14 cellular contexts compared by ENCODE assay signal in genomic region chrX:48541140-48541814, GRCh38. TPM values are rescaled to one million over a fixed set of nuclear protein-coding genes. Genes with fewer than 3 reads are reported as not detected.
DNase-seq lines count a peak whose midpoint lies in the region; ATAC-seq, FAIRE-seq and TF ChIP-seq lines count a peak whose summit lies in the region.
"Had no signal": no experiment of that assay in that cellular context is flagged by ENCODE, and none has a peak within 500 bp of the region (broad histone marks: within the 10 kb centered on the region; RNA-seq: fewer than 3 reads in every experiment).

No MANE protein-coding gene starts in this region.

- H3K4me3 ChIP-seq in HepG2 (replicated peaks in 1 of 3; ENCODE audit: insufficient read depth in 1 of 3, low read depth in 2 of 3, low read length in 3 of 3): no peak overlapping the region
- no peak overlapping the region for H3K4me3 ChIP-seq in right lobe of liver
- no peak overlapping the region for H3K4me3 ChIP-seq in PC-3 (ENCODE audit: low read length)
- no peak overlapping the region for H3K4me3 ChIP-seq in ascending aorta

- intact Hi-C loops in HepG2 (cut with micrococcal nuclease; ENCODE audit: unreplicated experiment): no loop called here
- intact Hi-C loops in right lobe of liver (cut with DNase I): no loop called here
- intact Hi-C loops in PC-3 (cut with micrococcal nuclease): no loop called here
- intact Hi-C loops in dendritic cell treated with granulocyte-macrophage colony-stimulating factor and Interleukin-4, amounts not matched to agents 40 ng/mL and 50 ng/mL, for 4 days (cut with micrococcal nuclease): no loop called here
- intact Hi-C loops in ascending aorta (cut with DNase I): no loop called here

- H3K4me3 Mint-ChIP-seq in dendritic cell treated with granulocyte-macrophage colony-stimulating factor and Interleukin-4, amounts not matched to agents 40 ng/mL and 50 ng/mL, for 4 days: peak overlapping the region; percentile 18

- H3K4me2 ChIP-seq in HepG2 (ENCODE audit: low read depth, low read length): peak overlapping the region; percentile 74
- H3K4me2 ChIP-seq in PC-3 (ENCODE audit: low read length): peak overlapping the region; percentile 77; the same call in 1 of the 2 replicates

- no peak for TF ChIP-seq EP300 in HepG2 (IDR thresholded peaks at IDR 0.05; ENCODE audit: low read depth in 2 of 2, low read length in 2 of 2)
- TF ChIP-seq EP300 in HepG2 (CRISPR knock-in tag; IDR thresholded peaks at IDR 0.05; ENCODE audit: borderline replicate concordance): no peak

- peak overlapping the region; percentile 26 for H3K27ac ChIP-seq in HepG2 (ENCODE audit: extremely low read length, insufficient read depth, low read length)
- H3K27ac ChIP-seq in right lobe of liver: no peak overlapping the region
- no peak overlapping the region for H3K27ac ChIP-seq in PC-3 (ENCODE audit: low read length)
- no peak overlapping the region for H3K27ac ChIP-seq in ascending aorta

- H3K9ac ChIP-seq in HepG2 (ENCODE audit: insufficient read depth, low read depth, low read length) (no peak overlapping the region), PC-3 (ENCODE audit: low read length) (no peak overlapping the region)

- H4K20me1 ChIP-seq in HepG2 (ENCODE audit: insufficient read depth, low read length) (no peaks in the 10 kb centered on the region), PC-3 (ENCODE audit: low read length) (no peaks in the 10 kb centered on the region)

- BruUV-seq in HepG2 (replicated peaks; lab: Mats Ljungman, UMichigan): no TSS peak
- no TSS peak for BruUV-seq in PC-3 (replicated peaks; lab: Mats Ljungman, UMichigan)

- no peaks in the 10 kb centered on the region for H3F3A ChIP-seq in PC-3 (ENCODE audit: low read length, unreplicated experiment)

- no peaks in the 10 kb centered on the region for H3K9me3 Mint-ChIP-seq in dendritic cell treated with granulocyte-macrophage colony-stimulating factor and Interleukin-4, amounts not matched to agents 40 ng/mL and 50 ng/mL, for 4 days

- H3K27me3 ChIP-seq in HepG2 (ENCODE audit: control insufficient read depth in 1 of 2, insufficient read depth in 2 of 2, low read length in 2 of 2): no peaks in the 10 kb centered on the region
- no peaks in the 10 kb centered on the region for H3K27me3 ChIP-seq in right lobe of liver
- no peaks in the 10 kb centered on the region for H3K27me3 ChIP-seq in PC-3 (ENCODE audit: low read length)
- no peaks in the 10 kb centered on the region for H3K27me3 ChIP-seq in ascending aorta

- H3K4me1 ChIP-seq in HepG2 (ENCODE audit: insufficient read depth, low read length) (peaks cover 17% of the 10 kb centered on the region), right lobe of liver (peaks cover 0 to 4% (median 0%) of the 10 kb centered on the region in 4 donors), PC-3 (ENCODE audit: insufficient read depth, low read length) (peaks cover 9% of the 10 kb centered on the region), ascending aorta (no peaks in the 10 kb centered on the region)

- no peaks in the 10 kb centered on the region for H3K9me3 ChIP-seq in HepG2 (ENCODE audit: low read length)
- no peaks in the 10 kb centered on the region for H3K9me3 ChIP-seq in right lobe of liver
- no peaks in the 10 kb centered on the region for H3K9me3 ChIP-seq in PC-3 (ENCODE audit: low read length)
- H3K9me3 ChIP-seq in ascending aorta: no peaks in the 10 kb centered on the region

- POLR2A ChIA-PET in HepG2 (lab: Yijun Ruan, JAX) (interaction anchor here (3.1 kb wide), 1 partner anchor 33 kb away, joined by 28 read pairs; the partner anchor contains the start of gene RBM3), PC-3 (lab: Charles Lee; ENCODE audit: unreplicated experiment) (no interaction called here)

- CTCF ChIA-PET in HepG2 (lab: Yijun Ruan, JAX; ENCODE audit: low intra/inter-chr PET ratio, low total read pairs): no interaction called here
- CTCF ChIA-PET in PC-3 (lab: Charles Lee): no interaction called here

- no peak for TF ChIP-seq POLR2A in HepG2 (IDR thresholded peaks at IDR 0.05; ENCODE audit: insufficient read depth in 1 of 2, low read depth in 2 of 2, low read length in 2 of 2)
- TF ChIP-seq POLR2A in right lobe of liver (IDR thresholded peaks at IDR 0.05): no peak

- H3K36me3 ChIP-seq in HepG2 (replicated peaks in 1 of 2; ENCODE audit: control insufficient read depth in 1 of 2, insufficient read depth in 2 of 2, low read length in 2 of 2) (no peaks in the 10 kb centered on the region; a peak in 1 of 5 replicates), right lobe of liver (peaks cover 0 to 5% (median 0%) of the 10 kb centered on the region in 4 donors), PC-3 (ENCODE audit: low read depth, low read length) (no peaks in the 10 kb centered on the region; the same call in 1 of the 2 replicates), ascending aorta (peaks cover 0 to 17% of the 10 kb centered on the region in 2 donors)

- H3K4me1 Mint-ChIP-seq in dendritic cell treated with granulocyte-macrophage colony-stimulating factor and Interleukin-4, amounts not matched to agents 40 ng/mL and 50 ng/mL, for 4 days (ENCODE audit: low read depth): peaks cover 18% of the 10 kb centered on the region

- H3K9me2 ChIP-seq in PC-3 (replicated peaks; ENCODE audit: low read length): no peaks in the 10 kb centered on the region

- peaks cover 51% of the 10 kb centered on the region for H3K36me3 Mint-ChIP-seq in dendritic cell treated with granulocyte-macrophage colony-stimulating factor and Interleukin-4, amounts not matched to agents 40 ng/mL and 50 ng/mL, for 4 days (ENCODE audit: low read depth)

- peak overlapping the region; percentile 93 for H3K27ac Mint-ChIP-seq in dendritic cell treated with granulocyte-macrophage colony-stimulating factor and Interleukin-4, amounts not matched to agents 40 ng/mL and 50 ng/mL, for 4 days

- H2AFZ ChIP-seq in HepG2 (ENCODE audit: low read length): no peak overlapping the region
- no peak overlapping the region for H2AFZ ChIP-seq in PC-3 (ENCODE audit: low read length)

- TF ChIP-seq RAD21 in HepG2 (CRISPR knock-in tag; IDR thresholded peaks at IDR 0.05): no peak

- no peak for FAIRE-seq in HepG2 (lab: Jason Lieb, UNC)
- FAIRE-seq: frontal cortex, G401.6 had no signal

- DNase-seq in HepG2 (ENCODE audit: low spot score) (no peak), right lobe of liver (no peak), PC-3 (no peak), dermis blood vessel endothelial cell (no peak), NCI-H2107 (lab: John Stamatoyannopoulos, UW) (no peak), ascending aorta (ENCODE audit: low spot score in 2 of 2) (no peak)
- DNase-seq: NCI-H1105 treated with DMSO at 0.1 percent for 48 hours; NCI-H524 treated with DMSO at 0.1 percent for 48 hours; SIG-M5; stimulated activated CD4-positive, alpha-beta T cell treated with anti-CD3 and anti-CD28 coated beads, Interleukin-12 subunit alpha, Interleukin-12 subunit beta, amount 100 ng/mL, for 4 hours had no signal

- TF ChIP-seq CTCF in HepG2 (CRISPR knock-in tag; IDR thresholded peaks at IDR 0.05) (no peak), right lobe of liver (IDR thresholded peaks at IDR 0.05) (no peak), PC-3 (conservative IDR thresholded peaks at IDR 0.05; ENCODE audit: low read depth, low read length) (no peak), ascending aorta (IDR thresholded peaks at IDR 0.05) (no peak)

- H3K79me2 ChIP-seq in HepG2 (ENCODE audit: insufficient read depth, low read length) (peaks cover 10% of the 10 kb centered on the region), PC-3 (ENCODE audit: low read length) (peaks cover 21% of the 10 kb centered on the region)

- WGBS in HepG2 (ENCODE audit: low lambda C conversion rate): 83% methylated on average over 10 of the region's 10 CpGs
- WGBS in right lobe of liver (ENCODE audit: insufficient coverage, low coverage, low lambda C conversion rate, missing lambda C conversion rate): 46% methylated on average over 5 of the region's 10 CpGs

- ATAC-seq in HepG2: no peak
- no peak for ATAC-seq in right lobe of liver
- ATAC-seq in PC-3: no peak
- ATAC-seq in HG02973 (IDR thresholded peaks at IDR 0.05; ENCODE audit: unreplicated experiment): no peak

- H3K27me3 Mint-ChIP-seq in dendritic cell treated with granulocyte-macrophage colony-stimulating factor and Interleukin-4, amounts not matched to agents 40 ng/mL and 50 ng/mL, for 4 days: no peaks in the 10 kb centered on the region

- in situ Hi-C loops in HepG2 (cut with HindIII; ENCODE audit: extremely low pct_ligation_motif_present, low pct_unique_long_range_greater_than_20kb): no loop called here

RNA-seq across cellular contexts. Expression of gene TBC1D25, which starts 1.8 kb away (rescaled TPM):
- total RNA-seq in HepG2 (2016; rRNA removed; fragmentation: Illumina TruSeq; extraction: Trizol) (3.2 and 3.5 TPM in 2 replicates), right lobe of liver (1 to 10 TPM; 4.3 to 7.5 (median 5.6) TPM), PC-3 (2014; rRNA removed) (11.3 and 24.2 TPM in 2 replicates), dermis blood vessel endothelial cell (7.8 and 11.6 TPM in 2 replicates), ascending aorta (8.2 TPM)
- total RNA-seq in HepG2 (2016; cell fraction: cytosol; rRNA removed; fragmentation: Illumina TruSeq; extraction: Trizol; ENCODE audit: low read depth): 1.0 and 1.1 TPM in 2 replicates
- 3.4 and 3.6 TPM in 2 replicates for total RNA-seq in HepG2 (2016; cell fraction: insoluble cytoplasmic fraction; rRNA removed; fragmentation: Illumina TruSeq; extraction: Trizol)
- total RNA-seq in HepG2 (2016; cell fraction: membrane; rRNA removed; fragmentation: Illumina TruSeq; extraction: Trizol): 5.5 and 6.0 TPM in 2 replicates
- total RNA-seq in HepG2 (2016; cell fraction: nucleus; rRNA removed; fragmentation: Illumina TruSeq; extraction: Trizol): 2.8 and 3.4 TPM in 2 replicates
- 4.7 and 6.0 TPM in 2 replicates for polyA plus RNA-seq in HepG2 (2011; rRNA removed)
- polyA plus RNA-seq in HepG2 (2011; cell fraction: cytosol; rRNA removed): 4.6 TPM in 2 replicates
- polyA plus RNA-seq in HepG2 (2011; cell fraction: nucleus; rRNA removed): 16.8 and 21.5 TPM in 2 replicates
- 4.8 and 7.9 TPM in 2 replicates for polyA plus RNA-seq in HepG2 (2012)
- polyA plus RNA-seq in HepG2 (2016; cell fraction: cytosol; fragmentation: Illumina TruSeq; extraction: Trizol; ENCODE audit: low read depth): 2.1 and 2.3 TPM in 2 replicates
- 4.0 and 6.3 TPM in 2 replicates for polyA plus RNA-seq in HepG2 (2016; cell fraction: insoluble cytoplasmic fraction; fragmentation: Illumina TruSeq; extraction: Trizol; ENCODE audit: low read depth)
- 4.8 and 5.4 TPM in 2 replicates for polyA plus RNA-seq in HepG2 (2016; cell fraction: membrane; fragmentation: Illumina TruSeq; extraction: Trizol; ENCODE audit: low read depth)
- 11.5 and 15.0 TPM in 2 replicates for polyA plus RNA-seq in HepG2 (2016; cell fraction: nucleus; fragmentation: Illumina TruSeq; extraction: Trizol; ENCODE audit: insufficient read depth, low read depth)
- polyA minus RNA-seq in HepG2 (2011; rRNA and poly(A)+ RNA removed; ENCODE audit: low replicate concordance): 10.9 and 19.7 TPM in 2 replicates
- 5.1 and 5.5 TPM in 2 replicates for polyA minus RNA-seq in HepG2 (2011; cell fraction: cytosol; rRNA and poly(A)+ RNA removed)
- polyA minus RNA-seq in HepG2 (2011; cell fraction: nucleus; rRNA and poly(A)+ RNA removed): 7.9 and 9.4 TPM in 2 replicates

RNA-seq across cellular contexts. Expression of gene EBP, which starts 19.7 kb away (rescaled TPM):
- total RNA-seq in HepG2 (2016; rRNA removed; fragmentation: Illumina TruSeq; extraction: Trizol) (162 and 260 TPM in 2 replicates), right lobe of liver (100 to 1,000 TPM; 150 to 276 (median 225) TPM), PC-3 (2014; rRNA removed) (307 and 324 TPM in 2 replicates), dermis blood vessel endothelial cell (118 and 126 TPM in 2 replicates), ascending aorta (76.2 TPM)
- total RNA-seq in HepG2 (2016; cell fraction: cytosol; rRNA removed; fragmentation: Illumina TruSeq; extraction: Trizol; ENCODE audit: low read depth): 147 and 171 TPM in 2 replicates
- total RNA-seq in HepG2 (2016; cell fraction: insoluble cytoplasmic fraction; rRNA removed; fragmentation: Illumina TruSeq; extraction: Trizol): 146 and 274 TPM in 2 replicates
- total RNA-seq in HepG2 (2016; cell fraction: membrane; rRNA removed; fragmentation: Illumina TruSeq; extraction: Trizol): 149 and 167 TPM in 2 replicates
- total RNA-seq in HepG2 (2016; cell fraction: nucleus; rRNA removed; fragmentation: Illumina TruSeq; extraction: Trizol): 182 and 206 TPM in 2 replicates
- 106 and 162 TPM in 2 replicates for polyA plus RNA-seq in HepG2 (2011; rRNA removed)
- polyA plus RNA-seq in HepG2 (2011; cell fraction: cytosol; rRNA removed): 168 and 176 TPM in 2 replicates
- 94.7 and 111 TPM in 2 replicates for polyA plus RNA-seq in HepG2 (2011; cell fraction: nucleus; rRNA removed)
- polyA plus RNA-seq in HepG2 (2012): 122 and 141 TPM in 2 replicates
- polyA plus RNA-seq in HepG2 (2016; cell fraction: cytosol; fragmentation: Illumina TruSeq; extraction: Trizol; ENCODE audit: low read depth): 138 and 157 TPM in 2 replicates
- polyA plus RNA-seq in HepG2 (2016; cell fraction: insoluble cytoplasmic fraction; fragmentation: Illumina TruSeq; extraction: Trizol; ENCODE audit: low read depth): 129 and 142 TPM in 2 replicates
- polyA plus RNA-seq in HepG2 (2016; cell fraction: membrane; fragmentation: Illumina TruSeq; extraction: Trizol; ENCODE audit: low read depth): 117 and 128 TPM in 2 replicates
- 318 and 347 TPM in 2 replicates for polyA plus RNA-seq in HepG2 (2016; cell fraction: nucleus; fragmentation: Illumina TruSeq; extraction: Trizol; ENCODE audit: insufficient read depth, low read depth)
- 268 and 948 TPM in 2 replicates for polyA minus RNA-seq in HepG2 (2011; rRNA and poly(A)+ RNA removed; ENCODE audit: low replicate concordance)
- 59.2 and 70.4 TPM in 2 replicates for polyA minus RNA-seq in HepG2 (2011; cell fraction: cytosol; rRNA and poly(A)+ RNA removed)
- polyA minus RNA-seq in HepG2 (2011; cell fraction: nucleus; rRNA and poly(A)+ RNA removed): 25.6 and 30.3 TPM in 2 replicates

RNA-seq across cellular contexts. Expression of gene PORCN, which starts 32.5 kb away (rescaled TPM):
- 2.6 and 3.9 TPM in 2 replicates for total RNA-seq in HepG2 (2016; rRNA removed; fragmentation: Illumina TruSeq; extraction: Trizol)
- 2.7 and 3.7 TPM in 2 replicates for total RNA-seq in HepG2 (2016; cell fraction: cytosol; rRNA removed; fragmentation: Illumina TruSeq; extraction: Trizol; ENCODE audit: low read depth)
- 1.7 and 3.0 TPM in 2 replicates for total RNA-seq in HepG2 (2016; cell fraction: insoluble cytoplasmic fraction; rRNA removed; fragmentation: Illumina TruSeq; extraction: Trizol)
- 4.4 and 5.2 TPM in 2 replicates for total RNA-seq in HepG2 (2016; cell fraction: membrane; rRNA removed; fragmentation: Illumina TruSeq; extraction: Trizol)
- total RNA-seq in HepG2 (2016; cell fraction: nucleus; rRNA removed; fragmentation: Illumina TruSeq; extraction: Trizol): 1.9 and 2.5 TPM in 2 replicates
- polyA plus RNA-seq in HepG2 (2011; rRNA removed): 5.8 and 6.0 TPM in 2 replicates
- 4.1 and 6.5 TPM in 2 replicates for polyA plus RNA-seq in HepG2 (2011; cell fraction: cytosol; rRNA removed)
- polyA plus RNA-seq in HepG2 (2011; cell fraction: nucleus; rRNA removed): 19.8 and 20.1 TPM in 2 replicates
- 2.3 and 3.6 TPM in 2 replicates for polyA plus RNA-seq in HepG2 (2012)
- 3.8 and 3.9 TPM in 2 replicates for polyA plus RNA-seq in HepG2 (2016; cell fraction: cytosol; fragmentation: Illumina TruSeq; extraction: Trizol; ENCODE audit: low read depth)
- polyA plus RNA-seq in HepG2 (2016; cell fraction: insoluble cytoplasmic fraction; fragmentation: Illumina TruSeq; extraction: Trizol; ENCODE audit: low read depth): 2.5 and 3.3 TPM in 2 replicates
- polyA plus RNA-seq in HepG2 (2016; cell fraction: membrane; fragmentation: Illumina TruSeq; extraction: Trizol; ENCODE audit: low read depth): 4.6 and 5.1 TPM in 2 replicates
- polyA plus RNA-seq in HepG2 (2016; cell fraction: nucleus; fragmentation: Illumina TruSeq; extraction: Trizol; ENCODE audit: insufficient read depth, low read depth): 5.0 and 5.7 TPM in 2 replicates
- polyA minus RNA-seq in HepG2 (2011; rRNA and poly(A)+ RNA removed; ENCODE audit: low replicate concordance): 16.7 and 23.7 TPM in 2 replicates
- 1.7 and 2.0 TPM in 2 replicates for polyA minus RNA-seq in HepG2 (2011; cell fraction: cytosol; rRNA and poly(A)+ RNA removed)
- 4.2 and 5.1 TPM in 2 replicates for polyA minus RNA-seq in HepG2 (2011; cell fraction: nucleus; rRNA and poly(A)+ RNA removed)
- 1 to 10 TPM; 1.7 to 6.1 (median 1.9) TPM for total RNA-seq in right lobe of liver
- total RNA-seq in PC-3 (2014; rRNA removed): 38.9 and 48.3 TPM in 2 replicates
- total RNA-seq in dermis blood vessel endothelial cell: 4.9 and 7.0 TPM in 2 replicates
- 6.2 TPM for total RNA-seq in ascending aorta

RNA-seq across cellular contexts. Expression of gene RBM3, which starts 33.0 kb away (rescaled TPM):
- total RNA-seq in HepG2 (2016; rRNA removed; fragmentation: Illumina TruSeq; extraction: Trizol) (182 and 239 TPM in 2 replicates), right lobe of liver (10 to 100 TPM; 14.7 to 69.0 (median 57.7) TPM), PC-3 (2014; rRNA removed) (375 and 389 TPM in 2 replicates), dermis blood vessel endothelial cell (121 and 148 TPM in 2 replicates), ascending aorta (119 TPM)
- 72.2 and 83.3 TPM in 2 replicates for total RNA-seq in HepG2 (2016; cell fraction: cytosol; rRNA removed; fragmentation: Illumina TruSeq; extraction: Trizol; ENCODE audit: low read depth)
- total RNA-seq in HepG2 (2016; cell fraction: insoluble cytoplasmic fraction; rRNA removed; fragmentation: Illumina TruSeq; extraction: Trizol): 186 and 267 TPM in 2 replicates
- 111 and 139 TPM in 2 replicates for total RNA-seq in HepG2 (2016; cell fraction: membrane; rRNA removed; fragmentation: Illumina TruSeq; extraction: Trizol)
- 96.1 and 99.4 TPM in 2 replicates for total RNA-seq in HepG2 (2016; cell fraction: nucleus; rRNA removed; fragmentation: Illumina TruSeq; extraction: Trizol)
- polyA plus RNA-seq in HepG2 (2011; rRNA removed): 109 and 123 TPM in 2 replicates
- 78.5 and 83.5 TPM in 2 replicates for polyA plus RNA-seq in HepG2 (2011; cell fraction: cytosol; rRNA removed)
- polyA plus RNA-seq in HepG2 (2011; cell fraction: nucleus; rRNA removed): 120 and 154 TPM in 2 replicates
- polyA plus RNA-seq in HepG2 (2012): 62.4 and 136 TPM in 2 replicates
- polyA plus RNA-seq in HepG2 (2016; cell fraction: cytosol; fragmentation: Illumina TruSeq; extraction: Trizol; ENCODE audit: low read depth): 83.2 and 86.4 TPM in 2 replicates
- polyA plus RNA-seq in HepG2 (2016; cell fraction: insoluble cytoplasmic fraction; fragmentation: Illumina TruSeq; extraction: Trizol; ENCODE audit: low read depth): 284 and 351 TPM in 2 replicates
- 125 and 144 TPM in 2 replicates for polyA plus RNA-seq in HepG2 (2016; cell fraction: membrane; fragmentation: Illumina TruSeq; extraction: Trizol; ENCODE audit: low read depth)
- 196 and 214 TPM in 2 replicates for polyA plus RNA-seq in HepG2 (2016; cell fraction: nucleus; fragmentation: Illumina TruSeq; extraction: Trizol; ENCODE audit: insufficient read depth, low read depth)
- 139 and 240 TPM in 2 replicates for polyA minus RNA-seq in HepG2 (2011; rRNA and poly(A)+ RNA removed; ENCODE audit: low replicate concordance)
- polyA minus RNA-seq in HepG2 (2011; cell fraction: cytosol; rRNA and poly(A)+ RNA removed): 47.4 and 57.2 TPM in 2 replicates
- polyA minus RNA-seq in HepG2 (2011; cell fraction: nucleus; rRNA and poly(A)+ RNA removed): 163 and 176 TPM in 2 replicates

RNA-seq across cellular contexts. Expression of gene WDR13, which starts 56.0 kb away (rescaled TPM):
- total RNA-seq in HepG2 (2016; rRNA removed; fragmentation: Illumina TruSeq; extraction: Trizol) (19.3 and 28.7 TPM in 2 replicates), right lobe of liver (100 to 1,000 TPM in 2 of 6 experiments, 10 to 100 TPM in 4; 46.5 to 193 (median 80.8) TPM), PC-3 (2014; rRNA removed) (93.3 and 106 TPM in 2 replicates), dermis blood vessel endothelial cell (137 and 143 TPM in 2 replicates), ascending aorta (87.1 TPM)
- 23.0 and 33.2 TPM in 2 replicates for total RNA-seq in HepG2 (2016; cell fraction: cytosol; rRNA removed; fragmentation: Illumina TruSeq; extraction: Trizol; ENCODE audit: low read depth)
- total RNA-seq in HepG2 (2016; cell fraction: insoluble cytoplasmic fraction; rRNA removed; fragmentation: Illumina TruSeq; extraction: Trizol): 20.8 and 29.5 TPM in 2 replicates
- total RNA-seq in HepG2 (2016; cell fraction: membrane; rRNA removed; fragmentation: Illumina TruSeq; extraction: Trizol): 42.7 and 44.4 TPM in 2 replicates
- total RNA-seq in HepG2 (2016; cell fraction: nucleus; rRNA removed; fragmentation: Illumina TruSeq; extraction: Trizol): 15.9 and 18.0 TPM in 2 replicates
- 37.1 and 52.7 TPM in 2 replicates for polyA plus RNA-seq in HepG2 (2011; rRNA removed)
- 31.9 and 50.0 TPM in 2 replicates for polyA plus RNA-seq in HepG2 (2011; cell fraction: cytosol; rRNA removed)
- polyA plus RNA-seq in HepG2 (2011; cell fraction: nucleus; rRNA removed): 389 and 473 TPM in 2 replicates
- 55.2 and 81.7 TPM in 2 replicates for polyA plus RNA-seq in HepG2 (2012)
- 21.0 and 24.5 TPM in 2 replicates for polyA plus RNA-seq in HepG2 (2016; cell fraction: cytosol; fragmentation: Illumina TruSeq; extraction: Trizol; ENCODE audit: low read depth)
- 20.4 and 20.7 TPM in 2 replicates for polyA plus RNA-seq in HepG2 (2016; cell fraction: insoluble cytoplasmic fraction; fragmentation: Illumina TruSeq; extraction: Trizol; ENCODE audit: low read depth)
- polyA plus RNA-seq in HepG2 (2016; cell fraction: membrane; fragmentation: Illumina TruSeq; extraction: Trizol; ENCODE audit: low read depth): 28.5 and 34.5 TPM in 2 replicates
- polyA plus RNA-seq in HepG2 (2016; cell fraction: nucleus; fragmentation: Illumina TruSeq; extraction: Trizol; ENCODE audit: insufficient read depth, low read depth): 29.3 and 35.6 TPM in 2 replicates
- 95.4 and 111 TPM in 2 replicates for polyA minus RNA-seq in HepG2 (2011; rRNA and poly(A)+ RNA removed; ENCODE audit: low replicate concordance)
- 39.0 and 46.7 TPM in 2 replicates for polyA minus RNA-seq in HepG2 (2011; cell fraction: cytosol; rRNA and poly(A)+ RNA removed)
- 36.2 and 42.4 TPM in 2 replicates for polyA minus RNA-seq in HepG2 (2011; cell fraction: nucleus; rRNA and poly(A)+ RNA removed)
